Comparison of ENCODE assay signal across 25 cellular contexts in genomic region chr3:101913173-101913572, GRCh38.
DNase-seq lines count a peak whose midpoint lies in the region; ATAC-seq, FAIRE-seq and TF ChIP-seq lines count a peak whose summit lies in the region.
"Had no signal": no experiment of that assay in that cellular context is flagged by ENCODE, and none has a peak within 500 bp of the region (broad histone marks: within the 10 kb centered on the region; RNA-seq: fewer than 3 reads in every experiment).

No MANE protein-coding gene starts in this region.

- TF ChIP-seq CTCF in RWPE1 (conservative IDR thresholded peaks at IDR 0.05; ENCODE audit: low read depth): no peak
- TF ChIP-seq CTCF in endothelial cell of umbilical vein (IDR thresholded peaks at IDR 0.05; ENCODE audit: extremely low read depth in 1 of 2, insufficient read depth in 1 of 2, low read depth in 1 of 2, low read length in 2 of 2): no peak
- no peak for TF ChIP-seq CTCF in progenitor cell of endocrine pancreas (IDR thresholded peaks at IDR 0.05; ENCODE audit: unreplicated experiment)
- TF ChIP-seq CTCF in type B pancreatic cell (conservative IDR thresholded peaks at IDR 0.05): no peak

- H3K27me3 Mint-ChIP-seq in progenitor cell of endocrine pancreas (no peaks in the 10 kb centered on the region), type B pancreatic cell (no peaks in the 10 kb centered on the region)
- H3K27me3 Mint-ChIP-seq: T-helper 17 cell had no signal

- H3K4me2 ChIP-seq in endothelial cell of umbilical vein (ENCODE audit: insufficient read depth, low read length): no peak overlapping the region
- H3K4me2 ChIP-seq: neural progenitor cell, PC-9, smooth muscle cell had no signal

- H3K36me3 ChIP-seq in endothelial cell of umbilical vein (ENCODE audit: control insufficient read depth in 2 of 2, extremely low read depth in 1 of 2, insufficient read depth in 2 of 2, low read length in 2 of 2): no peaks in the 10 kb centered on the region
- H3K36me3 ChIP-seq: HAP-1, heart left ventricle, left ventricle myocardium inferior, neural progenitor cell, SJCRH30 had no signal

- H3K4me3 ChIP-seq in endothelial cell of umbilical vein (replicated peaks in 1 of 3; ENCODE audit: insufficient read depth in 1 of 3, low read depth in 1 of 3, low read length in 3 of 3): no peak overlapping the region
- H3K4me3 ChIP-seq: HAP-1, heart left ventricle, left ventricle myocardium inferior, mucosa of descending colon, neural progenitor cell, PC-9, psoas muscle, SJCRH30, smooth muscle cell had no signal

- H3K27me3 ChIP-seq in endothelial cell of umbilical vein (ENCODE audit: control insufficient read depth in 2 of 2, insufficient read depth in 2 of 2, low read length in 2 of 2): no peaks in the 10 kb centered on the region
- H3K27me3 ChIP-seq: heart left ventricle, neural progenitor cell, SJCRH30 had no signal

- no peaks in the 10 kb centered on the region for H3K4me1 ChIP-seq in endothelial cell of umbilical vein (ENCODE audit: control insufficient read depth, extremely low read depth, insufficient read depth, low read length)
- H3K4me1 ChIP-seq: HAP-1, heart left ventricle, left ventricle myocardium inferior, neural progenitor cell, psoas muscle had no signal

- peak overlapping the region; percentile 52 for H2AFZ ChIP-seq in endothelial cell of umbilical vein (ENCODE audit: low read depth, low read length)
- H2AFZ ChIP-seq: neural progenitor cell, PC-9 had no signal

- no peak overlapping the region for H3K27ac Mint-ChIP-seq in stimulated activated effector memory CD8-positive, alpha-beta T cell treated with anti-CD3 and anti-CD28 coated beads, Interleukin-12 subunit alpha, Interleukin-12 subunit beta, amount 100 ng/mL, for 72 hours
- H3K27ac Mint-ChIP-seq in progenitor cell of endocrine pancreas: no peak overlapping the region
- no peak overlapping the region for H3K27ac Mint-ChIP-seq in type B pancreatic cell
- H3K27ac Mint-ChIP-seq: neural progenitor cell, T-helper 17 cell had no signal

- DNase-seq in HT1080 (ENCODE audit: low read depth) (peak; percentile 37), RWPE1 (ENCODE audit: low spot score) (peak; percentile 50), endothelial cell of umbilical vein (ENCODE audit: low read depth, low spot score) (peak; percentile 21), CD1c-positive myeloid dendritic cell (ENCODE audit: extremely low spot score) (no peak), NCI-H748 (lab: John Stamatoyannopoulos, UW; ENCODE audit: unreplicated experiment) (no peak), progenitor cell of endocrine pancreas (ENCODE audit: low spot score, unreplicated experiment) (no peak), type B pancreatic cell (ENCODE audit: extremely low spot score, unreplicated experiment) (no peak)
- no peak for DNase-seq in stimulated activated effector memory CD8-positive, alpha-beta T cell treated with anti-CD3 and anti-CD28 coated beads, Interleukin-12 subunit alpha, Interleukin-12 subunit beta, amount 100 ng/mL, for 72 hours (ENCODE audit: low spot score in 2 of 2)
- DNase-seq: activated CD4-positive, alpha-beta T cell treated with anti-CD3 and anti-CD28 coated beads, Interleukin-2, amount 50 U/mL, for 4 hours; DMS79 treated with DMSO at 0.1 percent for 48 hours; heart left ventricle; left ventricle myocardium inferior; mucosa of descending colon; NCI-H1417 treated with DMSO at 0.1 percent for 48 hours; NCI-H774; PC-9; psoas muscle; SJCRH30; stimulated activated CD4-positive, alpha-beta T cell treated with anti-CD3 and anti-CD28 coated beads, Interleukin-4, amount 100 ng/mL, for 24 hours; T-helper 17 cell had no signal

- BruUV-seq in endothelial cell of umbilical vein (replicated peaks; lab: Mats Ljungman, UMichigan): no TSS peak

- CTCF ChIA-PET in RWPE1 (lab: Yijun Ruan, JAX): no interaction called here
- CTCF ChIA-PET in endothelial cell of umbilical vein (lab: Charles Lee): no interaction called here

- H3K9me3 Mint-ChIP-seq in stimulated activated effector memory CD8-positive, alpha-beta T cell treated with anti-CD3 and anti-CD28 coated beads, Interleukin-12 subunit alpha, Interleukin-12 subunit beta, amount 100 ng/mL, for 72 hours: peaks cover 6% of the 10 kb centered on the region
- peaks cover 8% of the 10 kb centered on the region for H3K9me3 Mint-ChIP-seq in progenitor cell of endocrine pancreas (ENCODE audit: low read depth)
- no peaks in the 10 kb centered on the region for H3K9me3 Mint-ChIP-seq in type B pancreatic cell
- H3K9me3 Mint-ChIP-seq: neural progenitor cell had no signal

- POLR2A ChIA-PET in RWPE1 (lab: Yijun Ruan, JAX; ENCODE audit: low non-redundant PET) (no interaction called here), endothelial cell of umbilical vein (lab: Charles Lee) (no interaction called here)

- peak; percentile 35 for FAIRE-seq in endothelial cell of umbilical vein (lab: Jason Lieb, UNC)
- FAIRE-seq: colon, HepG2 had no signal

- no peaks in the 10 kb centered on the region for H3K9me3 ChIP-seq in endothelial cell of umbilical vein (replicated peaks; ENCODE audit: control insufficient read depth, insufficient read depth, low read length)
- H3K9me3 ChIP-seq: HAP-1, heart left ventricle, left ventricle myocardium inferior, mucosa of descending colon, psoas muscle had no signal

- peak; percentile 73 for ATAC-seq in stimulated activated effector memory CD8-positive, alpha-beta T cell treated with anti-CD3 and anti-CD28 coated beads, Interleukin-12 subunit alpha, Interleukin-12 subunit beta, amount 100 ng/mL, for 72 hours
- ATAC-seq: heart left ventricle, HepG2, mucosa of descending colon, psoas muscle, T-helper 17 cell had no signal

- H3K4me1 Mint-ChIP-seq in stimulated activated effector memory CD8-positive, alpha-beta T cell treated with anti-CD3 and anti-CD28 coated beads, Interleukin-12 subunit alpha, Interleukin-12 subunit beta, amount 100 ng/mL, for 72 hours: no peaks in the 10 kb centered on the region
- H3K4me1 Mint-ChIP-seq in progenitor cell of endocrine pancreas (ENCODE audit: low read depth): no peaks in the 10 kb centered on the region
- H3K4me1 Mint-ChIP-seq in type B pancreatic cell (ENCODE audit: unreplicated experiment): no peaks in the 10 kb centered on the region
- H3K4me1 Mint-ChIP-seq: neural progenitor cell had no signal

- no peaks in the 10 kb centered on the region for H3K79me2 ChIP-seq in endothelial cell of umbilical vein (ENCODE audit: control insufficient read depth, insufficient read depth, low read length)

- no peak overlapping the region for H3K9ac ChIP-seq in endothelial cell of umbilical vein (replicated peaks; ENCODE audit: extremely low read depth, insufficient read depth, low read length)
- H3K9ac ChIP-seq: neural progenitor cell had no signal

- no peak overlapping the region for H3K4me3 Mint-ChIP-seq in stimulated activated effector memory CD8-positive, alpha-beta T cell treated with anti-CD3 and anti-CD28 coated beads, Interleukin-12 subunit alpha, Interleukin-12 subunit beta, amount 100 ng/mL, for 72 hours
- H3K4me3 Mint-ChIP-seq in progenitor cell of endocrine pancreas (ENCODE audit: low read depth): no peak overlapping the region
- no peak overlapping the region for H3K4me3 Mint-ChIP-seq in type B pancreatic cell
- H3K4me3 Mint-ChIP-seq: neural progenitor cell, T-helper 17 cell had no signal

- dilution Hi-C loops in endothelial cell of umbilical vein (cut with MboI; ENCODE audit: extremely low pct_ligation_motif_present, low sequenced_read_pairs): no loop called here

- no peaks in the 10 kb centered on the region for H4K20me1 ChIP-seq in endothelial cell of umbilical vein (replicated peaks; ENCODE audit: control insufficient read depth, extremely low read depth, insufficient read depth, low read length)

- H3K27ac ChIP-seq in RWPE1 (no peak overlapping the region), endothelial cell of umbilical vein (ENCODE audit: insufficient read depth, low read depth, low read length) (no peak overlapping the region)
- H3K27ac ChIP-seq: heart left ventricle, left ventricle myocardium inferior, neural progenitor cell, PC-9, psoas muscle, SJCRH30 had no signal

- intact Hi-C loops in endothelial cell of umbilical vein (cut with micrococcal nuclease): no loop called here

- no peaks in the 10 kb centered on the region for H3K36me3 Mint-ChIP-seq in stimulated activated effector memory CD8-positive, alpha-beta T cell treated with anti-CD3 and anti-CD28 coated beads, Interleukin-12 subunit alpha, Interleukin-12 subunit beta, amount 100 ng/mL, for 72 hours
- H3K36me3 Mint-ChIP-seq in progenitor cell of endocrine pancreas (ENCODE audit: insufficient read depth) (no peaks in the 10 kb centered on the region), type B pancreatic cell (no peaks in the 10 kb centered on the region)
- H3K36me3 Mint-ChIP-seq: neural progenitor cell had no signal

- no peak for TF ChIP-seq POLR2A in endothelial cell of umbilical vein (IDR thresholded peaks at IDR 0.05; ENCODE audit: low read depth, low read length)

- no peaks in the 10 kb centered on the region for H3K9me1 ChIP-seq in endothelial cell of umbilical vein (replicated peaks; ENCODE audit: control insufficient read depth, extremely low read depth, insufficient read depth, low read length)

TF ChIP-seq in endothelial cell of umbilical vein, 7 proteins besides CTCF, POLR2A, EP300 and RAD21:
- TF ChIP-seq FOS (IDR thresholded peaks at IDR 0.05; ENCODE audit: borderline replicate concordance, insufficient read depth, low read length): peak; percentile 44
- no peak for TF ChIP-seq MAX (IDR thresholded peaks at IDR 0.05; ENCODE audit: insufficient read depth, insufficient read length)
TF ChIP-seq in endothelial cell of umbilical vein: peak in this region for 1.

Comparison
In these comparisons a context has a peak if more than half of its experiments do, and no peak if none do; other contexts are left out.
1. DNase-seq: peak in HT1080 (single experiment), RWPE1 (single experiment) and endothelial cell of umbilical vein (single experiment); none in stimulated activated effector memory CD8-positive, alpha-beta T cell treated with anti-CD3 and anti-CD28 coated beads, Interleukin-12 subunit alpha, Interleukin-12 subunit beta, amount 100 ng/mL, for 72 hours (0 of 2), CD1c-positive myeloid dendritic cell (single experiment), NCI-H748 (single experiment), progenitor cell of endocrine pancreas (single experiment) and type B pancreatic cell (single experiment).